Comparison of ENCODE assay signal across 21 cellular contexts in the genomic region with DNA sequence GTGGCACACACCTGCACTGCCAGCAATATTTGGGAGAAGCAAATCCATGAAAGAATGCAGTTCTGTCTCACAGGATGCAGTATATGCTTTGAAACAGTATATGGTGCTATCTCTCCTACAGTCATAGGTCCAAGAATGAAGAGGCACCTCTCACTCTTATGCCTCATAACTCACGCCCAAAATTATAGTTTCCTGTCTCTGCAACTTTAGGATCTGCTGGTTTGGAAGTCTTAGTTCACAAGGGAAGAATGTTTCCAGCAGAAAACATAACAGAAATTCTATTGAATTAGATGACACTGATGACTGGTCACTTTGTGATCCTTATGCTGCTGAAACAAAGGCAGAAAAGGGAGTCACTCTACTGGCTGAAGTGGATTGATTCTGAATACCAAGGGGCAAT. TPM values are rescaled to one million over a fixed set of nuclear protein-coding genes. Genes with fewer than 3 reads are reported as not detected.
"Had no signal": no experiment of that assay in that cellular context is flagged by ENCODE, and none has a peak within 500 bp of the region (broad histone marks: within the 10 kb centered on the region; RNA-seq: fewer than 3 reads in every experiment).

No MANE protein-coding gene starts in this region.

- ATAC-seq: activated T-cell treated with anti-CD3 and anti-CD28 coated beads, Interleukin-2, amount 50 U/mL, for 72 hours; effector memory CD8-positive, alpha-beta T cell; lower lobe of right lung; natural killer cell; sciatic nerve; stimulated activated naive CD8-positive, alpha-beta T cell treated with anti-CD3 and anti-CD28 coated beads, Interleukin-15, amount 100 ng/mL, for 72 hours had no signal

- H3K4me2 ChIP-seq: smooth muscle cell had no signal

- DNase-seq: activated CD4-positive, CD25-positive, alpha-beta regulatory T cell treated with anti-CD3 and anti-CD28 coated beads, Interleukin-2, amount 50 U/mL, for 72 hours; activated CD8-positive, alpha-beta memory T cell treated with anti-CD3 and anti-CD28 coated beads for 24 hours; activated CD8-positive, alpha-beta memory T cell treated with anti-CD3 and anti-CD28 coated beads, Interleukin-2, amount 50 U/mL, for 48 hours; activated effector memory CD4-positive, alpha-beta T cell treated with anti-CD3 and anti-CD28 coated beads, Interleukin-2, amount 50 U/mL, for 16 hours; activated naive CD4-positive, alpha-beta T cell treated with anti-CD3 and anti-CD28 coated beads, Interleukin-2, amount 50 U/mL, for 16 hours; activated T-cell treated with anti-CD3 and anti-CD28 coated beads, Interleukin-2, amount 50 U/mL, for 72 hours; adrenal gland; caudate nucleus; effector memory CD8-positive, alpha-beta T cell; hippocampal formation; lower lobe of right lung; natural killer cell; stimulated activated CD4-positive, alpha-beta T cell treated with anti-CD3 and anti-CD28 coated beads, Interleukin-4, amount 100 ng/mL, for 1 hour; stimulated activated naive CD8-positive, alpha-beta T cell treated with anti-CD3 and anti-CD28 coated beads, Interleukin-15, amount 100 ng/mL, for 72 hours; transverse colon had no signal

- H3K27me3 ChIP-seq: adrenal gland had no signal

- H3K4me1 ChIP-seq: adrenal gland, lower lobe of right lung, parathyroid adenoma had no signal

- H3K79me2 ChIP-seq: parathyroid adenoma had no signal

- H3K27ac ChIP-seq: adrenal gland, lower lobe of right lung, parathyroid adenoma, suprapubic skin, transverse colon, VCaP had no signal

- H3K9ac ChIP-seq: parathyroid adenoma had no signal

- H2AFZ ChIP-seq: parathyroid adenoma had no signal

- H3K9me3 ChIP-seq: adrenal gland, lower lobe of right lung, suprapubic skin, transverse colon had no signal

- H3K4me3 ChIP-seq: adrenal gland, lower lobe of right lung, smooth muscle cell, suprapubic skin, transverse colon had no signal

- H3K36me3 ChIP-seq: adrenal gland, lower lobe of right lung, suprapubic skin, transverse colon had no signal

RNA-seq across cellular contexts. Expression of a gene that starts 5.7 kb away (rescaled TPM):
- total RNA-seq: dermis microvascular lymphatic vessel endothelial cell, natural killer cell, smooth muscle cell, transverse colon had no signal
- polyA plus RNA-seq: smooth muscle cell had no signal
